Comparison of ENCODE assay signal across 12 cellular contexts in genomic region chr16:89298826-89299225, GRCh38.
DNase-seq lines count a peak whose midpoint lies in the region; ATAC-seq and TF ChIP-seq lines count a peak whose summit lies in the region.
"Had no signal": no experiment of that assay in that cellular context is flagged by ENCODE, and none has a peak within 500 bp of the region (broad histone marks: within the 10 kb centered on the region; RNA-seq: fewer than 3 reads in every experiment).

No MANE protein-coding gene starts in this region.

- peak overlapping the region; percentile 80 for H3K27ac Mint-ChIP-seq in activated T-cell treated with anti-CD3 and anti-CD28 coated beads, Interleukin-2, amount 50 U/mL, for 24 hours
- H3K27ac Mint-ChIP-seq in T-helper 17 cell: no peak overlapping the region
- peak overlapping the region; percentile 81 for H3K27ac Mint-ChIP-seq in stimulated activated effector memory CD8-positive, alpha-beta T cell treated with anti-CD3 and anti-CD28 coated beads, Interleukin-12 subunit alpha, Interleukin-12 subunit beta, amount 100 ng/mL, for 72 hours
- H3K27ac Mint-ChIP-seq: activated CD4-positive, alpha-beta T cell treated with anti-CD3 and anti-CD28 coated beads, Interleukin-2, amount 10 ng/mL, durations not matched to agents 24 days and 14 days; IgD-negative memory B cell had no signal

- peaks cover 7 to 63% (median 11%) of the 10 kb centered on the region in 3 donors for H3K36me3 ChIP-seq in esophagus squamous epithelium

- no peaks in the 10 kb centered on the region for H3K27me3 Mint-ChIP-seq in activated T-cell treated with anti-CD3 and anti-CD28 coated beads, Interleukin-2, amount 50 U/mL, for 24 hours
- no peaks in the 10 kb centered on the region for H3K27me3 Mint-ChIP-seq in T-helper 17 cell
- H3K27me3 Mint-ChIP-seq: activated CD4-positive, alpha-beta T cell treated with anti-CD3 and anti-CD28 coated beads, Interleukin-2, amount 10 ng/mL, durations not matched to agents 24 days and 14 days; IgD-negative memory B cell had no signal

- H3K36me3 Mint-ChIP-seq in activated T-cell treated with anti-CD3 and anti-CD28 coated beads, Interleukin-2, amount 50 U/mL, for 24 hours (ENCODE audit: low read depth): peaks cover 62% of the 10 kb centered on the region
- H3K36me3 Mint-ChIP-seq in T-helper 17 cell (ENCODE audit: low read depth): peaks cover 4% of the 10 kb centered on the region
- H3K36me3 Mint-ChIP-seq in stimulated activated effector memory CD8-positive, alpha-beta T cell treated with anti-CD3 and anti-CD28 coated beads, Interleukin-12 subunit alpha, Interleukin-12 subunit beta, amount 100 ng/mL, for 72 hours: peaks cover 90% of the 10 kb centered on the region

- no peak for TF ChIP-seq POLR2A in esophagus squamous epithelium (IDR thresholded peaks at IDR 0.05)

- peaks cover 53% of the 10 kb centered on the region for H3K4me1 Mint-ChIP-seq in activated T-cell treated with anti-CD3 and anti-CD28 coated beads, Interleukin-2, amount 50 U/mL, for 24 hours (ENCODE audit: low read depth)
- H3K4me1 Mint-ChIP-seq in T-helper 17 cell: peaks cover 40% of the 10 kb centered on the region
- H3K4me1 Mint-ChIP-seq in stimulated activated effector memory CD8-positive, alpha-beta T cell treated with anti-CD3 and anti-CD28 coated beads, Interleukin-12 subunit alpha, Interleukin-12 subunit beta, amount 100 ng/mL, for 72 hours: peaks cover 61% of the 10 kb centered on the region

- no peaks in the 10 kb centered on the region for H3K9me3 Mint-ChIP-seq in activated T-cell treated with anti-CD3 and anti-CD28 coated beads, Interleukin-2, amount 50 U/mL, for 24 hours
- no peaks in the 10 kb centered on the region for H3K9me3 Mint-ChIP-seq in stimulated activated effector memory CD8-positive, alpha-beta T cell treated with anti-CD3 and anti-CD28 coated beads, Interleukin-12 subunit alpha, Interleukin-12 subunit beta, amount 100 ng/mL, for 72 hours
- H3K9me3 Mint-ChIP-seq: activated CD4-positive, alpha-beta T cell treated with anti-CD3 and anti-CD28 coated beads, Interleukin-2, amount 10 ng/mL, durations not matched to agents 24 days and 14 days; IgD-negative memory B cell had no signal

- no peak for ATAC-seq in T-helper 17 cell
- no peak for ATAC-seq in stimulated activated effector memory CD8-positive, alpha-beta T cell treated with anti-CD3 and anti-CD28 coated beads, Interleukin-12 subunit alpha, Interleukin-12 subunit beta, amount 100 ng/mL, for 72 hours

- TF ChIP-seq CTCF in esophagus squamous epithelium (IDR thresholded peaks at IDR 0.05): no peak
- no peak for TF ChIP-seq CTCF in GM13977 (IDR thresholded peaks at IDR 0.05; ENCODE audit: extremely low read depth, insufficient read depth, missing control alignments)

- DNase-seq in activated T-cell treated with anti-CD3 and anti-CD28 coated beads, Interleukin-2, amount 50 U/mL, for 24 hours: no peak
- DNase-seq in activated T-cell treated with anti-CD3 and anti-CD28 coated beads for 4 hours: no peak
- DNase-seq in T-helper 17 cell: no peak
- no peak for DNase-seq in esophagus squamous epithelium (lab: John Stamatoyannopoulos, UW)
- no peak for DNase-seq in stimulated activated effector memory CD8-positive, alpha-beta T cell treated with anti-CD3 and anti-CD28 coated beads, Interleukin-12 subunit alpha, Interleukin-12 subunit beta, amount 100 ng/mL, for 72 hours (ENCODE audit: low spot score in 2 of 2)
- DNase-seq in GM13977 (ENCODE audit: low spot score): no peak
- no peak for DNase-seq in OCI-M1 (lab: John Stamatoyannopoulos, UW)
- DNase-seq in NCI-H2171 treated with DMSO at 0.1 percent for 48 hours (lab: John Stamatoyannopoulos, UW): no peak
- DNase-seq: activated CD4-positive, alpha-beta T cell treated with anti-CD3 and anti-CD28 coated beads, Interleukin-2, amount 10 ng/mL, durations not matched to agents 24 days and 14 days; NCI-H1092 treated with DMSO at 0.1 percent for 48 hours; NCI-H2171 had no signal

- no peaks in the 10 kb centered on the region for H3K27me3 ChIP-seq in esophagus squamous epithelium

- H3K4me1 ChIP-seq in esophagus squamous epithelium: peaks cover 29 to 93% (median 53%) of the 10 kb centered on the region in 3 donors

- H3K4me3 Mint-ChIP-seq in activated T-cell treated with anti-CD3 and anti-CD28 coated beads, Interleukin-2, amount 50 U/mL, for 24 hours: no peak overlapping the region
- H3K4me3 Mint-ChIP-seq in T-helper 17 cell: peak overlapping the region; percentile 5
- no peak overlapping the region for H3K4me3 Mint-ChIP-seq in stimulated activated effector memory CD8-positive, alpha-beta T cell treated with anti-CD3 and anti-CD28 coated beads, Interleukin-12 subunit alpha, Interleukin-12 subunit beta, amount 100 ng/mL, for 72 hours
- H3K4me3 Mint-ChIP-seq: activated CD4-positive, alpha-beta T cell treated with anti-CD3 and anti-CD28 coated beads, Interleukin-2, amount 10 ng/mL, durations not matched to agents 24 days and 14 days; IgD-negative memory B cell had no signal

- in situ Hi-C loops in GM13977 (cut with MboI; ENCODE audit: low pct_unique_long_range_greater_than_20kb, low sequenced_read_pairs, unreplicated experiment): no loop called here

- intact Hi-C loops in esophagus squamous epithelium (cut with DNase I): no loop called here

- peak overlapping the region; percentile 61 to 86 (median 85) for H3K27ac ChIP-seq in esophagus squamous epithelium

- WGBS in esophagus squamous epithelium, 2 donors: 73 to 77% methylated on average over 3 to 11 of the region's 13 CpGs

- H3K9me3 ChIP-seq in T-helper 17 cell (ENCODE audit: control insufficient read depth, low read length, poor library complexity, severe bottlenecking) (no peaks in the 10 kb centered on the region), esophagus squamous epithelium (no peaks in the 10 kb centered on the region)

- no peak overlapping the region for H3K4me3 ChIP-seq in esophagus squamous epithelium
